Comparison of ENCODE assay signal across 1 cellular context in genomic region chr17:35743911-35744328, GRCh38.
TF ChIP-seq lines count a peak whose summit lies in the region.

No MANE protein-coding gene starts in this region.

TF ChIP-seq in H1, 55 proteins besides CTCF, POLR2A, EP300 and RAD21:
- TF ChIP-seq BRCA1 (IDR thresholded peaks at IDR 0.05; ENCODE audit: low read depth, low read length): no peak
- TF ChIP-seq HDAC2 (IDR thresholded peaks at IDR 0.05; ENCODE audit: borderline replicate concordance in 1 of 2, low read depth in 2 of 2, low read length in 2 of 2): peak in 1 of 2 experiments; percentile 42; a peak in 1 of 4 replicates
- TF ChIP-seq SIN3A (conservative IDR thresholded peaks at IDR 0.05 in 1 of 2, IDR thresholded peaks at IDR 0.05 in 1 of 2; ENCODE audit: low read depth in 1 of 2, low read length in 2 of 2): peak; percentile 63 to 65; a peak in 1 of 4 replicates
- TF ChIP-seq GTF2F1 (IDR thresholded peaks at IDR 0.05; ENCODE audit: borderline replicate concordance, low read depth, low read length): no peak
- TF ChIP-seq, protein P1, sequence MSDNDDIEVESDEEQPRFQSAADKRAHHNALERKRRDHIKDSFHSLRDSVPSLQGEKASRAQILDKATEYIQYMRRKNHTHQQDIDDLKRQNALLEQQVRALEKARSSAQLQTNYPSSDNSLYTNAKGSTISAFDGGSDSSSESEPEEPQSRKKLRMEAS (IDR thresholded peaks at IDR 0.05): peak; percentile 28; the same call in 1 of the 2 replicates
